Comparison of ENCODE assay signal across 11 cellular contexts in the genomic region with DNA sequence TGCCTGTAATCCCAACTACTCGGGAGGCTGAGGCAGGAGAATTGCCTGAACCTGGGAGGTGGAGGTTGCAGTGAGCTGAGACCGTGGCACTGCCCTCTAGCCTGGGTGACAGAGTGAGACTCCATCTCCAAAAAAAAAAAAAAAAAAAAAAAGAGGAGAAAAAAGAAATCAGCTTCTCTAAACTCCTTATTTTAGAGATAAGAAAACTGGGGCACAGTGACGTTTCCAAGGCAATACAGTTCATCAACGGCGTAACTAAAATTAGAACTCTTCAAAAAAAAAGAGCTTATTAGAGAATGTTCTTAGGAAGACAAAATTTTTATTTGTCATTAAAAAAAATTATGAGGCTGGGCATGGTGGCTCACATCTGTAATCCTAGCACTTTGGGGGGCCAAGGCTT. TPM values are rescaled to one million over a fixed set of nuclear protein-coding genes. Genes with fewer than 3 reads are reported as not detected.
"Had no signal": no experiment of that assay in that cellular context is flagged by ENCODE, and none has a peak within 500 bp of the region (broad histone marks: within the 10 kb centered on the region; RNA-seq: fewer than 3 reads in every experiment).

No MANE protein-coding gene starts in this region.

RNA-seq across cellular contexts. Expression of gene NKAIN1, which starts 22.7 kb away (rescaled TPM):
- total RNA-seq: activated naive CD4-positive, alpha-beta T cell treated with anti-CD3 and anti-CD28 coated beads for 36 hours; activated naive CD4-positive, alpha-beta T cell treated with anti-CD3 and anti-CD28 coated beads, Interleukin-2, amount 50 U/mL, for 72 hours; activated naive CD8-positive, alpha-beta T cell treated with anti-CD3 and anti-CD28 coated beads for 36 hours; activated T-cell treated with anti-CD3 and anti-CD28 coated beads, Interleukin-2, amount 50 U/mL, for 72 hours; activated T-helper 1 cell treated with anti-CD3 and anti-CD28 coated beads, Interleukin-12 subunit alpha, Interleukin-12 subunit beta, Interleukin-2, Interleukin-4 antibody, amounts not matched to agents 30 ng/mL and 10 ng/mL and 1 ng/mL, durations not matched to agents 14 hours and 24 hours and 36 hours; activated T-helper 17 cell treated with anti-CD3 and anti-CD28 coated beads, Interleukin-2, amount 50 U/mL, for 72 hours; activated T-helper 2 cell treated with anti-CD3 and anti-CD28 coated beads, Interferon-gamma antibody, Interleukin-2, Interleukin-4, amounts not matched to agents 10 μg/mL and 5 μg/mL and 100 μg/mL, durations not matched to agents 14 hours and 24 hours and 36 hours; ascending aorta; body of pancreas; bronchial epithelial cell had no signal
- polyA plus RNA-seq: aorta had no signal
